In the genomic region with DNA sequence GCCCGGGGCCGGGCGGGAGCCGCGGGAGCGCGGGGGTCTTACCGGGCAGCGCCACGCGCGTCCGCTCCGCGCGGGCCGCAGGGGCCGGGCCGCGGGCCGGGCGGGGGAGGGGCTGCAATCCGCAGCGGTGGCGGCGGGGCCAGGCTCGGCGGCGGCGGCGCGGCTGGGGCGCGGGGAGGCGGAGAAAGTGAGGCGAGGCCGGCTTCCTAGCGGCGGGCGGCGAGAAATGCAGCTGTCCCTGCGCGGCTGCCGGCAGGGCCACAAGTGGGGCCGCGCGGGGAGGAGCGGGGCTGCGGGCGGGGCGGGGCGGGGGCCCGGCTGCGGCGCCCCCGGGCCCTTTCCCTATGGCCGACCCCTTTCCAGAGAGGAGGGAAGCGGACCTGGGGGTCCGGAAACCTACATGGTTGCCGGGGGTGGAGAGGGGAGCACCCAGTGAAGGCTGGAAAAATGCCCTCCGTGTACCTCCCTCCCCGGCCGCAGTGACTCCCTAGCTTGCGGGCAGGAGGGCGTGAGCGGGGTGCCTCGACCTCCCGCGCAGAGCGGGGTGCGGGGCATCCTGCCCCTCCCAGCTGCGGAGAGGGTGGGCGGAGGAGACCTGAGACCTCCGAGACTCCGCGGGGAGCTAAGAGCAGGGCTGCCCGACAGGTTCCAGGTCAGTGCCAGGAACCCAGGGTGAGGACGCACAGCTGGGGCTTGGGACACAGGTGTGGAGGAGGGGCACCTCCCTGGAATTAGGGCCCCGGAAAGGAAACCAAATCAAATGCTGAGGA, we compare ENCODE assay signal across 8 cellular contexts. TPM values are rescaled to one million over a fixed set of nuclear protein-coding genes. Genes with fewer than 3 reads are reported as not detected.
DNase-seq lines count a peak whose midpoint lies in the region; ATAC-seq and TF ChIP-seq lines count a peak whose summit lies in the region.

CUEDC1 (minus strand) TSS at position 230 of the 770 bp plus-strand sequence. CDS start 69,848 bp downstream, outside the sequence.

- peak within 1 kb of the TSS; percentile 25 for H3K27ac ChIP-seq in effector memory CD4-positive, alpha-beta T cell (ENCODE audit: insufficient read depth, low read length, poor library complexity, severe bottlenecking)

- H3K27me3 ChIP-seq in effector memory CD4-positive, alpha-beta T cell (replicated peaks; ENCODE audit: control insufficient read depth, insufficient read depth, low read length, poor library complexity, severe bottlenecking): peaks cover 5% of the 10 kb centered on the region

- H3K4me3 Mint-ChIP-seq in CD14-positive monocyte (peak within 1 kb of the TSS; percentile 73 to 89), memory B cell (peak within 1 kb of the TSS; percentile 69)
- H3K4me3 Mint-ChIP-seq in activated CD8-positive, alpha-beta T cell treated with anti-CD3 and anti-CD28 coated beads, Interleukin-2, amount 10 ng/mL, durations not matched to agents 7 days and 5 days: peak within 1 kb of the TSS; percentile 40

- POLR2A ChIA-PET in activated CD8-positive, alpha-beta T cell treated with anti-CD3 and anti-CD28 coated beads, Interleukin-2, amount 10 ng/mL, durations not matched to agents 7 days and 5 days (lab: Charles Lee): interaction anchor here (0.9 to 1.5 kb wide), 3 partner anchors 28 to 95 kb away, joined by 3 to 5 read pairs (median 3); no protein-coding TSS in a partner anchor

- H3K9me3 Mint-ChIP-seq in CD14-positive monocyte: peaks cover 0 to 9% (median 1%) of the 10 kb centered on the region in 7 donors
- no peaks in the 10 kb centered on the region for H3K9me3 Mint-ChIP-seq in activated CD8-positive, alpha-beta T cell treated with anti-CD3 and anti-CD28 coated beads, Interleukin-2, amount 10 ng/mL, durations not matched to agents 7 days and 5 days (ENCODE audit: insufficient read depth)
- peaks cover 2% of the 10 kb centered on the region for H3K9me3 Mint-ChIP-seq in memory B cell

- H3K9me3 ChIP-seq in effector memory CD4-positive, alpha-beta T cell (ENCODE audit: control insufficient read depth, low read length): no peaks in the 10 kb centered on the region

- H3K27me3 Mint-ChIP-seq in CD14-positive monocyte (ENCODE audit: low read depth in 3 of 3): peaks cover 33 to 47% (median 44%) of the 10 kb centered on the region in 3 donors
- peaks cover 64% of the 10 kb centered on the region for H3K27me3 Mint-ChIP-seq in activated CD8-positive, alpha-beta T cell treated with anti-CD3 and anti-CD28 coated beads, Interleukin-2, amount 10 ng/mL, durations not matched to agents 7 days and 5 days (ENCODE audit: low read depth)
- H3K27me3 Mint-ChIP-seq in memory B cell: peaks cover 32% of the 10 kb centered on the region

- H3K4me3 ChIP-seq in effector memory CD4-positive, alpha-beta T cell (ENCODE audit: insufficient read depth, low read depth, low read length, poor library complexity, severe bottlenecking): peak within 1 kb of the TSS; percentile 66

- peaks cover 16% of the 10 kb centered on the region for H3K4me1 ChIP-seq in effector memory CD4-positive, alpha-beta T cell (ENCODE audit: control insufficient read depth, insufficient read depth, low read length, poor library complexity, severe bottlenecking)

- H3K4me1 Mint-ChIP-seq in CD14-positive monocyte (peaks cover 51% of the 10 kb centered on the region), memory B cell (peaks cover 29% of the 10 kb centered on the region)
- peaks cover 36% of the 10 kb centered on the region for H3K4me1 Mint-ChIP-seq in activated CD8-positive, alpha-beta T cell treated with anti-CD3 and anti-CD28 coated beads, Interleukin-2, amount 10 ng/mL, durations not matched to agents 7 days and 5 days (ENCODE audit: low read depth)

- CTCF ChIA-PET in activated CD8-positive, alpha-beta T cell treated with anti-CD3 and anti-CD28 coated beads, Interleukin-2, amount 10 ng/mL, durations not matched to agents 7 days and 5 days (lab: Charles Lee): interaction anchor here (0.6 to 4.7 kb wide), 11 partner anchors 8 to 218 kb away, joined by 3 to 20 read pairs (median 3); no protein-coding TSS in a partner anchor

- H3K27ac Mint-ChIP-seq in CD14-positive monocyte (peak within 1 kb of the TSS in 4 of 7 donors; percentile 31 to 63 (median 44)), memory B cell (no peak within 1 kb of the TSS)
- no peak within 1 kb of the TSS for H3K27ac Mint-ChIP-seq in activated CD8-positive, alpha-beta T cell treated with anti-CD3 and anti-CD28 coated beads, Interleukin-2, amount 10 ng/mL, durations not matched to agents 7 days and 5 days

- H3K36me3 Mint-ChIP-seq in CD14-positive monocyte (peaks cover 8 to 17% of the 10 kb centered on the region in 2 donors), memory B cell (peaks cover 2% of the 10 kb centered on the region)
- H3K36me3 Mint-ChIP-seq in activated CD8-positive, alpha-beta T cell treated with anti-CD3 and anti-CD28 coated beads, Interleukin-2, amount 10 ng/mL, durations not matched to agents 7 days and 5 days (ENCODE audit: low read depth): no peaks in the 10 kb centered on the region

- peak; percentile 35 for TF ChIP-seq CTCF in CD14-positive monocyte (IDR thresholded peaks at IDR 0.05)

- intact Hi-C loops in CD14-positive monocyte (cut with micrococcal nuclease): loop anchor here in 1 of 2 donors (5.0 kb wide), 1 partner anchor 63 kb away; no protein-coding TSS in a partner anchor

- peak; percentile 84 for ATAC-seq in activated CD8-positive, alpha-beta T cell treated with anti-CD3 and anti-CD28 coated beads, Interleukin-2, amount 10 ng/mL, durations not matched to agents 7 days and 5 days
- ATAC-seq in memory B cell (ENCODE audit: low read depth): peak; percentile 66
- no peak for ATAC-seq in GM18520 (IDR thresholded peaks at IDR 0.05; ENCODE audit: unreplicated experiment)

- DNase-seq in CD14-positive monocyte (ENCODE audit: low spot score): peak; percentile 60
- DNase-seq in GOT3 (lab: John Stamatoyannopoulos, UW): peak; percentile 21
- peak; percentile 50 for DNase-seq in NCI-H345 (lab: John Stamatoyannopoulos, UW)
- DNase-seq in activated CD8-positive, alpha-beta T cell treated with anti-CD3 and anti-CD28 coated beads, Interleukin-2, amount 10 ng/mL, durations not matched to agents 7 days and 5 days: peak; percentile 66
- peak; percentile 25 to 46 (median 28) for DNase-seq in effector memory CD4-positive, alpha-beta T cell
- peak; percentile 51 to 66 for DNase-seq in memory B cell (ENCODE audit: low spot score in 2 of 2)
- peak; percentile 39 to 60 (median 46) for DNase-seq in stimulated activated CD4-positive, alpha-beta T cell treated with anti-CD3 and anti-CD28 coated beads, TNF-alpha, amount 100 ng/mL, for 48 hours (ENCODE audit: low read depth in 3 of 3)

- no peaks in the 10 kb centered on the region for H3K36me3 ChIP-seq in effector memory CD4-positive, alpha-beta T cell (ENCODE audit: control insufficient read depth, insufficient read depth, low read length)

RNA-seq across cellular contexts. Expression of gene CUEDC1, which starts in this region (rescaled TPM):
- polyA plus RNA-seq in CD14-positive monocyte: 1 to 10 TPM; 4.2 to 4.3 TPM
- under 1 TPM in 1 of 2 experiments, not detected in 1; 0.18 TPM for total RNA-seq in activated CD8-positive, alpha-beta T cell treated with anti-CD3 and anti-CD28 coated beads, Interleukin-2, amount 10 ng/mL, durations not matched to agents 7 days and 5 days

Comparison
In these comparisons a context has a peak if more than half of its experiments do, and no peak if none do; other contexts are left out.
1. Peak in DNase-seq and ATAC-seq in activated CD8-positive, alpha-beta T cell treated with anti-CD3 and anti-CD28 coated beads, Interleukin-2, amount 10 ng/mL, durations not matched to agents 7 days and 5 days; RNA of the gene not detected or under 1 TPM.
2. H3K27ac Mint-ChIP-seq: peak in CD14-positive monocyte (4 of 7); none in activated CD8-positive, alpha-beta T cell treated with anti-CD3 and anti-CD28 coated beads, Interleukin-2, amount 10 ng/mL, durations not matched to agents 7 days and 5 days (single experiment) and memory B cell (single experiment).
3. Peak in every context shown above with its lines, with median percentiles within 50 percentile points of each other: DNase-seq and H3K4me3 Mint-ChIP-seq.